In genomic region chr12:47221256-47222023, GRCh38 we compare ENCODE assay signal across 1 cellular context.
TF ChIP-seq lines count a peak whose summit lies in the region.

No MANE protein-coding gene starts in this region.

TF ChIP-seq in HepG2, 621 proteins besides CTCF, POLR2A, EP300 and RAD21 (continued from another document and continues in another):
- no peak for TF ChIP-seq ZNF740 (CRISPR knock-in tag; IDR thresholded peaks at IDR 0.05)
- no peak for TF ChIP-seq KIAA2018 (CRISPR knock-in tag; IDR thresholded peaks at IDR 0.05; ENCODE audit: borderline replicate concordance)
- no peak for TF ChIP-seq ZNF510 (CRISPR knock-in tag; IDR thresholded peaks at IDR 0.05; ENCODE audit: low read depth)
- TF ChIP-seq NFATC3 (CRISPR knock-in tag; IDR thresholded peaks at IDR 0.05), result no peak
- no peak for TF ChIP-seq SATB2 (CRISPR knock-in tag; IDR thresholded peaks at IDR 0.05)
- TF ChIP-seq ZFP36L1 (CRISPR knock-in tag; IDR thresholded peaks at IDR 0.05), result no peak
- TF ChIP-seq ZNF629 (CRISPR knock-in tag; conservative IDR thresholded peaks at IDR 0.05), result no peak
- no peak for TF ChIP-seq RFX5 (IDR thresholded peaks at IDR 0.05; ENCODE audit: low read depth, low read length)
- TF ChIP-seq PCBP2 (optimal IDR thresholded peaks at IDR 0.05; ENCODE audit: low read depth, low read length, poor library complexity, severe bottlenecking), result no peak
- no peak for TF ChIP-seq ZNF841 (CRISPR knock-in tag; IDR thresholded peaks at IDR 0.05; ENCODE audit: borderline replicate concordance)
- no peak for TF ChIP-seq JUND (CRISPR knock-in tag; IDR thresholded peaks at IDR 0.05)
- no peak for TF ChIP-seq ZFYVE20 (CRISPR knock-in tag; IDR thresholded peaks at IDR 0.05; ENCODE audit: borderline replicate concordance, low read depth)
- TF ChIP-seq AFF4 (CRISPR knock-in tag; IDR thresholded peaks at IDR 0.05), result no peak
- TF ChIP-seq IRF1 (CRISPR knock-in tag; IDR thresholded peaks at IDR 0.05; ENCODE audit: low read depth), result no peak
- no peak for TF ChIP-seq TAF1 (CRISPR knock-in tag; IDR thresholded peaks at IDR 0.05)
- TF ChIP-seq ELK4 (CRISPR knock-in tag; IDR thresholded peaks at IDR 0.05; ENCODE audit: borderline replicate concordance), result no peak
- TF ChIP-seq YEATS2 (CRISPR knock-in tag; IDR thresholded peaks at IDR 0.05; ENCODE audit: borderline replicate concordance), result no peak
- no peak for TF ChIP-seq ZNF607 (CRISPR knock-in tag; IDR thresholded peaks at IDR 0.05; ENCODE audit: borderline replicate concordance)
- TF ChIP-seq NAIF1 (CRISPR knock-in tag; IDR thresholded peaks at IDR 0.05; ENCODE audit: borderline replicate concordance), result no peak
- no peak for TF ChIP-seq WIZ (CRISPR knock-in tag; IDR thresholded peaks at IDR 0.05)
- 0 out of 2 replicates have a peak, but pooled peaks have one; percentile 22 for TF ChIP-seq PATZ1 (CRISPR knock-in tag; IDR thresholded peaks at IDR 0.05)
- TF ChIP-seq ZBTB20 (CRISPR knock-in tag; IDR thresholded peaks at IDR 0.05; ENCODE audit: borderline replicate concordance, low read depth), result no peak
- TF ChIP-seq ZC3H13 (CRISPR knock-in tag; IDR thresholded peaks at IDR 0.05), result no peak
- TF ChIP-seq CSRNP2 (CRISPR knock-in tag; conservative IDR thresholded peaks at IDR 0.05; ENCODE audit: low read depth), result no peak
- TF ChIP-seq TRIM22 (IDR thresholded peaks at IDR 0.05), result no peak
- no peak for TF ChIP-seq ZSCAN20 (CRISPR knock-in tag; IDR thresholded peaks at IDR 0.05; ENCODE audit: borderline replicate concordance)
- TF ChIP-seq ZNF512B (CRISPR knock-in tag; IDR thresholded peaks at IDR 0.05; ENCODE audit: borderline replicate concordance), result no peak
- TF ChIP-seq HOXA7 (CRISPR knock-in tag; IDR thresholded peaks at IDR 0.05), result no peak
- peak; percentile 90 for TF ChIP-seq SKI (IDR thresholded peaks at IDR 0.05; ENCODE audit: partially characterized antibody)
- no peak for TF ChIP-seq DMTF1 (CRISPR knock-in tag; IDR thresholded peaks at IDR 0.05)
